Comparison of ENCODE assay signal across 36 cellular contexts in genomic region chr6:129460151-129460550, GRCh38.
"Had no signal": no experiment of that assay in that cellular context is flagged by ENCODE, and none has a peak within 500 bp of the region (broad histone marks: within the 10 kb centered on the region; RNA-seq: fewer than 3 reads in every experiment).

No MANE protein-coding gene starts in this region.

- H3K36me3 ChIP-seq: MG63 had no signal

- H3K9me3 ChIP-seq: MG63 had no signal

- H3K4me3 ChIP-seq: MG63 had no signal

- DNase-seq: Karpas-422, Kasumi-1, MG63, MM.1S, MV-4-11, NCI-H1048, NCI-H1092, NCI-H1092 treated with DMSO at 0.1 percent for 48 hours, NCI-H1105, NCI-H1105 treated with DMSO at 0.1 percent for 48 hours, NCI-H1417, NCI-H1417 treated with DMSO at 0.1 percent for 48 hours, NCI-H1436, NCI-H1436 treated with DMSO at 0.1 percent for 48 hours, NCI-H146, NCI-H1694, NCI-H1694 treated with DMSO at 0.1 percent for 48 hours, NCI-H187, NCI-H187 treated with DMSO at 0.1 percent for 48 hours, NCI-H1930, NCI-H2029, NCI-H2029 treated with DMSO at 0.1 percent for 48 hours, NCI-H2081, NCI-H2081 treated with DMSO at 0.1 percent for 48 hours, NCI-H2107, NCI-H2171, NCI-H2171 treated with DMSO at 0.1 percent for 48 hours, NCI-H2227 treated with DMSO at 0.1 percent for 48 hours, NCI-H226, NCI-H345, NCI-H446, NCI-H446 treated with DMSO at 0.1 percent for 48 hours, NCI-H510A, NCI-H510A treated with DMSO at 0.1 percent for 48 hours, NCI-H524, NCI-H524 treated with DMSO at 0.1 percent for 48 hours had no signal

- H3K27me3 ChIP-seq: MG63 had no signal
